Comparison of ENCODE assay signal across 8 cellular contexts in genomic region chr3:50358927-50359759, GRCh38. TPM values are rescaled to one million over a fixed set of nuclear protein-coding genes. Genes with fewer than 3 reads are reported as not detected.
DNase-seq lines count a peak whose midpoint lies in the region; ATAC-seq and TF ChIP-seq lines count a peak whose summit lies in the region.

TSS of gene TMEM115 (minus strand) at chr3:50359521. CDS start at chr3:50359063, 458 bp downstream.

- peaks cover 42% of the 10 kb centered on the region for H3K79me2 ChIP-seq in Karpas-422 (ENCODE audit: low read length)

- DNase-seq in DMS79 treated with DMSO at 0.1 percent for 48 hours (lab: John Stamatoyannopoulos, UW), result peak; percentile 92
- DNase-seq in Karpas-422, result peak; percentile 99
- peak; percentile 99 for DNase-seq in RKO (ENCODE audit: low spot score)
- DNase-seq in activated T-helper 1 cell treated with Interleukin-2 at 50 U/mL for 16 hours (ENCODE audit: low read depth), result peak; percentile 91
- peak; percentile 99 for DNase-seq in esophagus muscularis mucosa (ENCODE audit: extremely low spot score)
- DNase-seq in stimulated activated CD8-positive, alpha-beta memory T cell treated with anti-CD3 and anti-CD28 coated beads, Interleukin-7, amount 100 ng/mL, for 4 hours (ENCODE audit: low read depth in 2 of 2), result peak; percentile 92 to 96

- peak within 1 kb of the TSS; percentile 93 for H3K9ac ChIP-seq in Karpas-422 (ENCODE audit: low read length)

- peak in 1 of 3 experiments; percentile 30 for TF ChIP-seq CTCF in esophagus muscularis mucosa (IDR thresholded peaks at IDR 0.05)

- H3K27me3 ChIP-seq in Karpas-422 (ENCODE audit: low read length), result no peaks in the 10 kb centered on the region
- H3K27me3 ChIP-seq in esophagus muscularis mucosa, result no peaks in the 10 kb centered on the region
- H3K27me3 ChIP-seq in muscle layer of duodenum (ENCODE audit: low read depth, low read length), result no peaks in the 10 kb centered on the region

- no peak for TF ChIP-seq EP300 in esophagus muscularis mucosa (IDR thresholded peaks at IDR 0.05)

- peaks cover 41% of the 10 kb centered on the region for H3K4me1 ChIP-seq in Karpas-422 (ENCODE audit: low read length)
- peaks cover 40 to 57% (median 45%) of the 10 kb centered on the region in 4 donors for H3K4me1 ChIP-seq in esophagus muscularis mucosa
- peaks cover 32 to 39% of the 10 kb centered on the region in 2 donors for H3K4me1 ChIP-seq in muscle layer of duodenum (ENCODE audit: control insufficient read depth in 1 of 2, insufficient read depth in 2 of 2, low read length in 2 of 2)

- peak; percentile 94 for ATAC-seq in GM21825 (IDR thresholded peaks at IDR 0.05; ENCODE audit: unreplicated experiment)

- H3K9me3 ChIP-seq in Karpas-422 (ENCODE audit: low read length), result no peaks in the 10 kb centered on the region
- no peaks in the 10 kb centered on the region for H3K9me3 ChIP-seq in esophagus muscularis mucosa
- no peaks in the 10 kb centered on the region for H3K9me3 ChIP-seq in muscle layer of duodenum (ENCODE audit: control insufficient read depth in 1 of 2, low read length in 2 of 2)

- H3K27ac ChIP-seq in Karpas-422 (ENCODE audit: low read length) (no peak within 1 kb of the TSS), esophagus muscularis mucosa (replicated peaks in 1 of 4) (peak within 1 kb of the TSS; percentile 85 to 91 (median 86)), muscle layer of duodenum (ENCODE audit: low read length) (peak within 1 kb of the TSS; percentile 82)

- no peaks in the 10 kb centered on the region for H3K9me2 ChIP-seq in Karpas-422 (replicated peaks; ENCODE audit: insufficient read depth, low read length)

- 0% methylated on average over 6 of the region's 62 CpGs for WGBS in esophagus muscularis mucosa

- TF ChIP-seq POLR2A in esophagus muscularis mucosa (IDR thresholded peaks at IDR 0.05; ENCODE audit: low read depth), result peak; percentile 66

- H3K4me2 ChIP-seq in Karpas-422 (ENCODE audit: low read depth, low read length, poor library complexity, severe bottlenecking), result peak within 1 kb of the TSS; percentile 70

- H2AFZ ChIP-seq in Karpas-422 (ENCODE audit: low read length), result peak within 1 kb of the TSS; percentile 76

- H3K4me3 ChIP-seq in Karpas-422 (ENCODE audit: low read length) (peak within 1 kb of the TSS; percentile 83), esophagus muscularis mucosa (peak within 1 kb of the TSS; percentile 70 to 77 (median 74)), muscle layer of duodenum (ENCODE audit: low read depth in 1 of 2, low read length in 2 of 2) (peak within 1 kb of the TSS; percentile 83 to 99)

- intact Hi-C loops in esophagus muscularis mucosa (cut with DNase I), result no loop called here

- no peaks in the 10 kb centered on the region; the same call in 1 of the 2 replicates for H4K20me1 ChIP-seq in Karpas-422 (ENCODE audit: insufficient read depth, low read depth, low read length)

- H3K36me3 ChIP-seq in Karpas-422 (ENCODE audit: insufficient read depth, low read length) (peaks cover 6% of the 10 kb centered on the region; the same call in 1 of the 2 replicates), esophagus muscularis mucosa (peaks cover 10 to 41% (median 23%) of the 10 kb centered on the region in 4 donors), muscle layer of duodenum (ENCODE audit: control insufficient read depth in 1 of 2, insufficient read depth in 2 of 2, low read length in 2 of 2) (peaks cover 23 to 25% of the 10 kb centered on the region in 2 donors)

RNA-seq across cellular contexts. Expression of gene TMEM115, which starts in this region (rescaled TPM):
- total RNA-seq in Karpas-422 (2014; rRNA removed; shearing (Covaris generic); ENCODE audit: low replicate concordance), result 13.8 and 25.8 TPM in 2 replicates
- 10 to 100 TPM; 37.0 to 85.6 (median 66.3) TPM for total RNA-seq in esophagus muscularis mucosa
